11 cellular contexts compared by ENCODE assay signal in genomic region chr4:23373269-23373668, GRCh38.
DNase-seq lines count a peak whose midpoint lies in the region; ATAC-seq and TF ChIP-seq lines count a peak whose summit lies in the region.
"Had no signal": no experiment of that assay in that cellular context is flagged by ENCODE, and none has a peak within 500 bp of the region (broad histone marks: within the 10 kb centered on the region; RNA-seq: fewer than 3 reads in every experiment).

No MANE protein-coding gene starts in this region.

- peak; percentile 88 for DNase-seq in MCF 10A (ENCODE audit: unreplicated experiment)
- no peak for DNase-seq in breast epithelium (ENCODE audit: low spot score in 2 of 2)
- DNase-seq in astrocyte of the hippocampus (ENCODE audit: low read depth, low spot score) = peak; percentile 94
- peak; percentile 97 for DNase-seq in kidney tubule cell (ENCODE audit: low spot score)
- DNase-seq in upper lobe of left lung = peak in 1 of 2 donors; percentile 90
- DNase-seq in occipital lobe (lab: John Stamatoyannopoulos, UW) = no peak
- DNase-seq: DMS79 had no signal

- TF ChIP-seq POLR2A in breast epithelium (IDR thresholded peaks at IDR 0.05) (no peak), upper lobe of left lung (IDR thresholded peaks at IDR 0.05) (no peak)

- 35 to 48% methylated on average over 2 of the region's 2 CpGs for WGBS in upper lobe of left lung, 2 donors

- no peaks in the 10 kb centered on the region for H3K9me3 Mint-ChIP-seq in MCF 10A (ENCODE audit: unreplicated experiment)
- H3K9me3 Mint-ChIP-seq: activated naive CD4-positive, alpha-beta T cell treated with anti-CD3 and anti-CD28 coated beads, Interleukin-2, amount 50 U/mL, for 24 hours had no signal

- intact Hi-C loops in MCF 10A (cut with micrococcal nuclease) (loop anchor here (1.0 kb wide), 1 partner anchor 10 kb away; no protein-coding TSS in a partner anchor), breast epithelium (cut with DNase I; ENCODE audit: low total_unique reads) (no loop called here)

- H3K4me3 ChIP-seq in breast epithelium = no peak overlapping the region
- H3K4me3 ChIP-seq in upper lobe of left lung = no peak overlapping the region

- H3K27ac ChIP-seq in breast epithelium = no peak overlapping the region
- H3K27ac ChIP-seq in upper lobe of left lung = peak overlapping the region in 3 of 4 donors; percentile 57 to 76 (median 69)
- H3K27ac ChIP-seq: HL-60 had no signal

- CTCF ChIA-PET in MCF 10A (lab: Yijun Ruan, JAX) = no interaction called here

- H3K27me3 ChIP-seq in breast epithelium = no peaks in the 10 kb centered on the region
- H3K27me3 ChIP-seq in upper lobe of left lung = no peaks in the 10 kb centered on the region

- POLR2A ChIA-PET in MCF 10A (lab: Yijun Ruan, JAX) = interaction anchor here (1.1 to 1.6 kb wide), 2 partner anchors 12 to 15 kb away, joined by 4 to 6 read pairs; no protein-coding TSS in a partner anchor

- H3K36me3 ChIP-seq in breast epithelium (no peaks in the 10 kb centered on the region), upper lobe of left lung (no peaks in the 10 kb centered on the region)

- TF ChIP-seq EP300 in upper lobe of left lung (IDR thresholded peaks at IDR 0.05) = peak in 2 of 4 donors; percentile 2 to 90

- H3K27me3 Mint-ChIP-seq in MCF 10A (ENCODE audit: insufficient read depth, unreplicated experiment) = no peaks in the 10 kb centered on the region
- H3K27me3 Mint-ChIP-seq: activated naive CD4-positive, alpha-beta T cell treated with anti-CD3 and anti-CD28 coated beads, Interleukin-2, amount 50 U/mL, for 24 hours had no signal

- ATAC-seq in upper lobe of left lung (ENCODE audit: low FRiP score in 2 of 2) (peak; percentile 74 to 94), HG02763 (IDR thresholded peaks at IDR 0.05; ENCODE audit: unreplicated experiment) (no peak), HG03025 (IDR thresholded peaks at IDR 0.05; ENCODE audit: low FRiP score, unreplicated experiment) (no peak)

- TF ChIP-seq CTCF in MCF 10A (IDR thresholded peaks at IDR 0.05; ENCODE audit: unreplicated experiment) (no peak), breast epithelium (IDR thresholded peaks at IDR 0.05) (no peak), upper lobe of left lung (IDR thresholded peaks at IDR 0.05) (peak in 2 of 6 experiments; percentile 13 to 38)

- BruUV-seq in MCF 10A (replicated peaks; lab: Mats Ljungman, UMichigan) = no TSS peak

- H3K4me1 ChIP-seq in breast epithelium (no peaks in the 10 kb centered on the region), upper lobe of left lung (peaks cover 0 to 3% (median 0%) of the 10 kb centered on the region in 4 donors)

- H3K9me3 ChIP-seq in breast epithelium = no peaks in the 10 kb centered on the region
- H3K9me3 ChIP-seq in upper lobe of left lung = no peaks in the 10 kb centered on the region

- H3K4me1 Mint-ChIP-seq in MCF 10A (ENCODE audit: insufficient read depth, unreplicated experiment) = peaks cover 14% of the 10 kb centered on the region
- H3K4me1 Mint-ChIP-seq: activated naive CD4-positive, alpha-beta T cell treated with anti-CD3 and anti-CD28 coated beads, Interleukin-2, amount 50 U/mL, for 24 hours had no signal

- peak overlapping the region; percentile 31 for H3K27ac Mint-ChIP-seq in MCF 10A (ENCODE audit: low read depth, unreplicated experiment)
- H3K27ac Mint-ChIP-seq: activated naive CD4-positive, alpha-beta T cell treated with anti-CD3 and anti-CD28 coated beads, Interleukin-2, amount 50 U/mL, for 24 hours had no signal

- H3K36me3 Mint-ChIP-seq in MCF 10A (ENCODE audit: insufficient read depth, unreplicated experiment) = no peaks in the 10 kb centered on the region
- H3K36me3 Mint-ChIP-seq: activated naive CD4-positive, alpha-beta T cell treated with anti-CD3 and anti-CD28 coated beads, Interleukin-2, amount 50 U/mL, for 24 hours had no signal

- H3K4me3 Mint-ChIP-seq in MCF 10A (ENCODE audit: unreplicated experiment) = no peak overlapping the region
- H3K4me3 Mint-ChIP-seq: activated naive CD4-positive, alpha-beta T cell treated with anti-CD3 and anti-CD28 coated beads, Interleukin-2, amount 50 U/mL, for 24 hours had no signal

Comparison
In these comparisons a context has a peak if more than half of its experiments do, and no peak if none do; other contexts are left out.
1. DNase-seq: peak in MCF 10A (single experiment), astrocyte of the hippocampus (single experiment) and kidney tubule cell (single experiment); none in breast epithelium (0 of 2) and occipital lobe (single experiment).
2. H3K27ac ChIP-seq: peak in upper lobe of left lung (3 of 4); none in breast epithelium (0 of 2).
3. ATAC-seq: peak in upper lobe of left lung (2 of 2); none in HG02763 (single experiment) and HG03025 (single experiment).